In the genomic region with DNA sequence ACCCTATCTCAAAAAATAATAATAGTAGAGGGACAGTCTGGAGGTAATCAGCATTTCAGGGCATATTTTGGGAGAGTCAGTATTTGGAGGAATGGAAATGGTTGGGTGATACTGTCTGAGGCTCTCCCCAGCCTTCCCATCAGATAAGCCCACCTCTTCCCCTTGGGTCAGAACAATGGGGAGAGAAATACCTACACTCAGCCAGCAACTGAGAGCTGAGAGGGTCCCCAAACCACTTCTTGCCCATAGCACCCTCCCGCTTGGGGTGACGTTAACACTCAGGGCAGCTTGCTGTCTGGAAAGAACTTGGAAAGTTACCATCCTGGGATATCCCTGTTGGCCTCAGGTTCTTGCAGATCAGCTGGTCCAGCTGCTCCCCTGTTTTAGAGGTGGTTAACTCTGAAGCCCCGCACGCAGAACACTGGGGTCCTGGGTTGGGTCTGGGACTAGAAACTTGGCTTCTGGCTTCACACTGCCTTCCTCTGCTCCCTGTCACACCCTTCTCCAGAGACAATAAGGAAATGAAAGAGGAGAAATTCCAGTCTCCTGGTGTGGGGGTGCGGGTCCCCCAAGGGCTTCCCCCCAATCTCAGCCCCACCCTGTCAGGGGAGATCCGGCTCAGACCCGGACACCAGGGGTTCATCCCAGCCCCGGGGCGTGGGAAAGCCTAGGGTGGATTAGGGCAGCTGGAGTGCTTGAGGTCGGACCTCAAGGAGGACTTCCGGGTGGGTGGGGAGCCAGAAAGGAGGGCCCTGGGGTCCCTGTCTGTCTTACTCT, we compare ENCODE assay signal across 1 cellular context.
TF ChIP-seq lines count a peak whose summit lies in the region.

No MANE protein-coding gene starts in this region.

TF ChIP-seq in liver, 16 proteins besides CTCF, POLR2A, EP300 and RAD21 (continued from another document):
- TF ChIP-seq, protein P1, sequence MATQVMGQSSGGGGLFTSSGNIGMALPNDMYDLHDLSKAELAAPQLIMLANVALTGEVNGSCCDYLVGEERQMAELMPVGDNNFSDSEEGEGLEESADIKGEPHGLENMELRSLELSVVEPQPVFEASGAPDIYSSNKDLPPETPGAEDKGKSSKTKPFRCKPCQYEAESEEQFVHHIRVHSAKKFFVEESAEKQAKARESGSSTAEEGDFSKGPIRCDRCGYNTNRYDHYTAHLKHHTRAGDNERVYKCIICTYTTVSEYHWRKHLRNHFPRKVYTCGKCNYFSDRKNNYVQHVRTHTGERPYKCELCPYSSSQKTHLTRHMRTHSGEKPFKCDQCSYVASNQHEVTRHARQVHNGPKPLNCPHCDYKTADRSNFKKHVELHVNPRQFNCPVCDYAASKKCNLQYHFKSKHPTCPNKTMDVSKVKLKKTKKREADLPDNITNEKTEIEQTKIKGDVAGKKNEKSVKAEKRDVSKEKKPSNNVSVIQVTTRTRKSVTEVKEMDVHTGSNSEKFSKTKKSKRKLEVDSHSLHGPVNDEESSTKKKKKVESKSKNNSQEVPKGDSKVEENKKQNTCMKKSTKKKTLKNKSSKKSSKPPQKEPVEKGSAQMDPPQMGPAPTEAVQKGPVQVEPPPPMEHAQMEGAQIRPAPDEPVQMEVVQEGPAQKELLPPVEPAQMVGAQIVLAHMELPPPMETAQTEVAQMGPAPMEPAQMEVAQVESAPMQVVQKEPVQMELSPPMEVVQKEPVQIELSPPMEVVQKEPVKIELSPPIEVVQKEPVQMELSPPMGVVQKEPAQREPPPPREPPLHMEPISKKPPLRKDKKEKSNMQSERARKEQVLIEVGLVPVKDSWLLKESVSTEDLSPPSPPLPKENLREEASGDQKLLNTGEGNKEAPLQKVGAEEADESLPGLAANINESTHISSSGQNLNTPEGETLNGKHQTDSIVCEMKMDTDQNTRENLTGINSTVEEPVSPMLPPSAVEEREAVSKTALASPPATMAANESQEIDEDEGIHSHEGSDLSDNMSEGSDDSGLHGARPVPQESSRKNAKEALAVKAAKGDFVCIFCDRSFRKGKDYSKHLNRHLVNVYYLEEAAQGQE (IDR thresholded peaks at IDR 0.05), result no peak
- TF ChIP-seq RXRA (IDR thresholded peaks at IDR 0.05) (no peak), FOXA1 (IDR thresholded peaks at IDR 0.05) (no peak), HNF4A (conservative IDR thresholded peaks at IDR 0.05) (no peak)
- TF ChIP-seq, protein P2, sequence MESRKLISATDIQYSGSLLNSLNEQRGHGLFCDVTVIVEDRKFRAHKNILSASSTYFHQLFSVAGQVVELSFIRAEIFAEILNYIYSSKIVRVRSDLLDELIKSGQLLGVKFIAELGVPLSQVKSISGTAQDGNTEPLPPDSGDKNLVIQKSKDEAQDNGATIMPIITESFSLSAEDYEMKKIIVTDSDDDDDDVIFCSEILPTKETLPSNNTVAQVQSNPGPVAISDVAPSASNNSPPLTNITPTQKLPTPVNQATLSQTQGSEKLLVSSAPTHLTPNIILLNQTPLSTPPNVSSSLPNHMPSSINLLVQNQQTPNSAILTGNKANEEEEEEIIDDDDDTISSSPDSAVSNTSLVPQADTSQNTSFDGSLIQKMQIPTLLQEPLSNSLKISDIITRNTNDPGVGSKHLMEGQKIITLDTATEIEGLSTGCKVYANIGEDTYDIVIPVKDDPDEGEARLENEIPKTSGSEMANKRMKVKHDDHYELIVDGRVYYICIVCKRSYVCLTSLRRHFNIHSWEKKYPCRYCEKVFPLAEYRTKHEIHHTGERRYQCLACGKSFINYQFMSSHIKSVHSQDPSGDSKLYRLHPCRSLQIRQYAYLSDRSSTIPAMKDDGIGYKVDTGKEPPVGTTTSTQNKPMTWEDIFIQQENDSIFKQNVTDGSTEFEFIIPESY (IDR thresholded peaks at IDR 0.05), result no peak
- TF ChIP-seq, protein P3, sequence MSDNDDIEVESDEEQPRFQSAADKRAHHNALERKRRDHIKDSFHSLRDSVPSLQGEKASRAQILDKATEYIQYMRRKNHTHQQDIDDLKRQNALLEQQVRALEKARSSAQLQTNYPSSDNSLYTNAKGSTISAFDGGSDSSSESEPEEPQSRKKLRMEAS (IDR thresholded peaks at IDR 0.05), result no peak
